ENCODE assay signal across 1 cellular context in the genomic region with DNA sequence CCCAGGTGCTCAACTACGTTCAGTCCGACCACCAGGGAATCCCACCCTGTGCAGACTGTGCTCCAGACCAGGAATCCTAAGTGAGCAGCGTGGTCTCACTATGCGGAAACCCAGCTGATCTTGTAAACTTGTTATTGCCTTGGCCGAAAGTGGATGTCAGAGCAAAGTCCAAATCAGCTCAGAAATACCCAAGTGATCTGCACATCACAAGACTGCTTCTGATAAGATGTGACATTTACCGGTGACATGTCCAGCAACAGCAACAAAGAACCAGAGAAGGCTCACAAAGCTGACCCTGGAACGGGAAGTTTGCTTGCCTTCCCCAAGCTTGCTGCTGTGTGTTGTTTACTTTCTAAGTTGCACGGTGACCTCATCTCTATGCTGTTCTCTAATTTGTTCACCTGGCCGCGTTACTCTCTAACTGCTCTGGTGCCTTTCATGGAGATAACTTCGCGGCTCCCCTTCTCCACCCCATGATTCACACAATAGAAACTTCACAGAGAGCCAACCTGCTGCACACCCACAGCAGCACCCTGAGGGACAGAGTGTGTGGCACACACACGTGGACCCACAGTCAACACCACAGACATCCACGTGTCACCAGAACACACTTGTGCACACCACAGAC.
A peak's percentile ranks its signal among the peaks of the same experiment; 100 is the strongest.
TF ChIP-seq lines count a peak whose summit lies in the region.

No MANE protein-coding gene starts in this region.

TF ChIP-seq in HepG2, 621 proteins besides CTCF, POLR2A, EP300 and RAD21 (continued from another document and continues in another):
- TF ChIP-seq, protein P1, sequence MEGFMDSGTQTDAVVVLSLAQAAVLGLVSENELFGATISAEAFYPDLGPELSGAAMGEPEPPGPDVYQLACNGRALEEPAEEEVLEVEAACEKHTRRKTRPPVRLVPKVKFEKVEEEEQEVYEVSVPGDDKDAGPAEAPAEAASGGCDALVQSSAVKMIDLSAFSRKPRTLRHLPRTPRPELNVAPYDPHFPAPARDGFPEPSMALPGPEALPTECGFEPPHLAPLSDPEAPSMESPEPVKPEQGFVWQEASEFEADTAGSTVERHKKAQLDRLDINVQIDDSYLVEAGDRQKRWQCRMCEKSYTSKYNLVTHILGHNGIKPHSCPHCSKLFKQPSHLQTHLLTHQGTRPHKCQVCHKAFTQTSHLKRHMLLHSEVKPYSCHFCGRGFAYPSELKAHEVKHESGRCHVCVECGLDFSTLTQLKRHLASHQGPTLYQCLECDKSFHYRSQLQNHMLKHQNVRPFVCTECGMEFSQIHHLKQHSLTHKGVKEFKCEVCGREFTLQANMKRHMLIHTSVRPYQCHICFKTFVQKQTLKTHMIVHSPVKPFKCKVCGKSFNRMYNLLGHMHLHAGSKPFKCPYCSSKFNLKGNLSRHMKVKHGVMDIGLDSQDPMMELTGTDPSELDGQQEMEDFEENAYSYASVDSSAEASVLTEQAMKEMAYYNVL (CRISPR knock-in tag; IDR thresholded peaks at IDR 0.05; ENCODE audit: borderline replicate concordance), result peak; percentile 59; the same call in 1 of the 2 replicates
- no peak for TF ChIP-seq U2AF1 (optimal IDR thresholded peaks at IDR 0.05; ENCODE audit: low read depth, low read length)
- TF ChIP-seq IKZF1 (IDR thresholded peaks at IDR 0.05), result no peak
- peak; percentile 40 for TF ChIP-seq ARID5B (CRISPR knock-in tag; IDR thresholded peaks at IDR 0.05)
- peak; percentile 71 for TF ChIP-seq ATF7 (IDR thresholded peaks at IDR 0.05)
- TF ChIP-seq ATF7 (CRISPR knock-in tag; IDR thresholded peaks at IDR 0.05), result peak; percentile 64; the same call in 1 of the 2 replicates
- no peak for TF ChIP-seq PHF8 (CRISPR knock-in tag; IDR thresholded peaks at IDR 0.05)
- no peak for TF ChIP-seq NR2F6 (IDR thresholded peaks at IDR 0.05)
- TF ChIP-seq NR2F6 (CRISPR knock-in tag; IDR thresholded peaks at IDR 0.05), result no peak
- 0 out of 2 replicates have a peak, but pooled peaks have one; percentile 34 for TF ChIP-seq KAT8 (CRISPR knock-in tag; IDR thresholded peaks at IDR 0.05)
- no peak for TF ChIP-seq MIXL1 (CRISPR knock-in tag; IDR thresholded peaks at IDR 0.05)
- peak; percentile 84 for TF ChIP-seq FOXA3 (CRISPR knock-in tag; IDR thresholded peaks at IDR 0.05)
- TF ChIP-seq SSRP1 (CRISPR knock-in tag; IDR thresholded peaks at IDR 0.05), result no peak
- TF ChIP-seq, protein P2, sequence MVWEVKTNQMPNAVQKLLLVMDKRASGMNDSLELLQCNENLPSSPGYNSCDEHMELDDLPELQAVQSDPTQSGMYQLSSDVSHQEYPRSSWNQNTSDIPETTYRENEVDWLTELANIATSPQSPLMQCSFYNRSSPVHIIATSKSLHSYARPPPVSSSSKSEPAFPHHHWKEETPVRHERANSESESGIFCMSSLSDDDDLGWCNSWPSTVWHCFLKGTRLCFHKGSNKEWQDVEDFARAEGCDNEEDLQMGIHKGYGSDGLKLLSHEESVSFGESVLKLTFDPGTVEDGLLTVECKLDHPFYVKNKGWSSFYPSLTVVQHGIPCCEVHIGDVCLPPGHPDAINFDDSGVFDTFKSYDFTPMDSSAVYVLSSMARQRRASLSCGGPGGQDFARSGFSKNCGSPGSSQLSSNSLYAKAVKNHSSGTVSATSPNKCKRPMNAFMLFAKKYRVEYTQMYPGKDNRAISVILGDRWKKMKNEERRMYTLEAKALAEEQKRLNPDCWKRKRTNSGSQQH (CRISPR knock-in tag; IDR thresholded peaks at IDR 0.05; ENCODE audit: low read depth), result peak; percentile 32; the same call in 1 of the 2 replicates
- TF ChIP-seq ZBTB7B (CRISPR knock-in tag; IDR thresholded peaks at IDR 0.05), result peak; percentile 72
- no peak for TF ChIP-seq ZNF724P (CRISPR knock-in tag; IDR thresholded peaks at IDR 0.05; ENCODE audit: borderline replicate concordance)
- no peak for TF ChIP-seq ZNF282 (IDR thresholded peaks at IDR 0.05; ENCODE audit: partially characterized antibody)
- TF ChIP-seq, protein P3, sequence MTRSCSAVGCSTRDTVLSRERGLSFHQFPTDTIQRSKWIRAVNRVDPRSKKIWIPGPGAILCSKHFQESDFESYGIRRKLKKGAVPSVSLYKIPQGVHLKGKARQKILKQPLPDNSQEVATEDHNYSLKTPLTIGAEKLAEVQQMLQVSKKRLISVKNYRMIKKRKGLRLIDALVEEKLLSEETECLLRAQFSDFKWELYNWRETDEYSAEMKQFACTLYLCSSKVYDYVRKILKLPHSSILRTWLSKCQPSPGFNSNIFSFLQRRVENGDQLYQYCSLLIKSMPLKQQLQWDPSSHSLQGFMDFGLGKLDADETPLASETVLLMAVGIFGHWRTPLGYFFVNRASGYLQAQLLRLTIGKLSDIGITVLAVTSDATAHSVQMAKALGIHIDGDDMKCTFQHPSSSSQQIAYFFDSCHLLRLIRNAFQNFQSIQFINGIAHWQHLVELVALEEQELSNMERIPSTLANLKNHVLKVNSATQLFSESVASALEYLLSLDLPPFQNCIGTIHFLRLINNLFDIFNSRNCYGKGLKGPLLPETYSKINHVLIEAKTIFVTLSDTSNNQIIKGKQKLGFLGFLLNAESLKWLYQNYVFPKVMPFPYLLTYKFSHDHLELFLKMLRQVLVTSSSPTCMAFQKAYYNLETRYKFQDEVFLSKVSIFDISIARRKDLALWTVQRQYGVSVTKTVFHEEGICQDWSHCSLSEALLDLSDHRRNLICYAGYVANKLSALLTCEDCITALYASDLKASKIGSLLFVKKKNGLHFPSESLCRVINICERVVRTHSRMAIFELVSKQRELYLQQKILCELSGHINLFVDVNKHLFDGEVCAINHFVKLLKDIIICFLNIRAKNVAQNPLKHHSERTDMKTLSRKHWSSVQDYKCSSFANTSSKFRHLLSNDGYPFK (CRISPR knock-in tag; IDR thresholded peaks at IDR 0.05; ENCODE audit: borderline replicate concordance), result no peak
- TF ChIP-seq ATF1 (CRISPR knock-in tag; IDR thresholded peaks at IDR 0.05), result no peak
- TF ChIP-seq PPARG (CRISPR knock-in tag; conservative IDR thresholded peaks at IDR 0.05), result no peak
- no peak for TF ChIP-seq EEA1 (CRISPR knock-in tag; IDR thresholded peaks at IDR 0.05; ENCODE audit: borderline replicate concordance)
- TF ChIP-seq, protein P4, sequence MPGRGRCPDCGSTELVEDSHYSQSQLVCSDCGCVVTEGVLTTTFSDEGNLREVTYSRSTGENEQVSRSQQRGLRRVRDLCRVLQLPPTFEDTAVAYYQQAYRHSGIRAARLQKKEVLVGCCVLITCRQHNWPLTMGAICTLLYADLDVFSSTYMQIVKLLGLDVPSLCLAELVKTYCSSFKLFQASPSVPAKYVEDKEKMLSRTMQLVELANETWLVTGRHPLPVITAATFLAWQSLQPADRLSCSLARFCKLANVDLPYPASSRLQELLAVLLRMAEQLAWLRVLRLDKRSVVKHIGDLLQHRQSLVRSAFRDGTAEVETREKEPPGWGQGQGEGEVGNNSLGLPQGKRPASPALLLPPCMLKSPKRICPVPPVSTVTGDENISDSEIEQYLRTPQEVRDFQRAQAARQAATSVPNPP (CRISPR knock-in tag; IDR thresholded peaks at IDR 0.05), result no peak
- no peak for TF ChIP-seq GLMP (CRISPR knock-in tag; IDR thresholded peaks at IDR 0.05; ENCODE audit: borderline replicate concordance)
- TF ChIP-seq SP4 (CRISPR knock-in tag; IDR thresholded peaks at IDR 0.05), result no peak; the same call in 1 of the 2 replicates
- TF ChIP-seq PRMT3 (CRISPR knock-in tag; IDR thresholded peaks at IDR 0.05; ENCODE audit: borderline replicate concordance, low read depth), result no peak
- TF ChIP-seq ARID4A (CRISPR knock-in tag; IDR thresholded peaks at IDR 0.05; ENCODE audit: borderline replicate concordance), result peak; percentile 43; the same call in 1 of the 2 replicates
- TF ChIP-seq NFIB (CRISPR knock-in tag; IDR thresholded peaks at IDR 0.05; ENCODE audit: borderline replicate concordance), result no peak
- TF ChIP-seq FIP1L1 (IDR thresholded peaks at IDR 0.05; ENCODE audit: borderline replicate concordance, insufficient read depth, low read depth, low read length), result no peak
- no peak for TF ChIP-seq NFE2 (CRISPR knock-in tag; IDR thresholded peaks at IDR 0.05)
- 0 out of 2 replicates have a peak, but pooled peaks have one; percentile 60 for TF ChIP-seq ZNF878 (CRISPR knock-in tag; IDR thresholded peaks at IDR 0.05)
- TF ChIP-seq E2F1 (CRISPR knock-in tag; IDR thresholded peaks at IDR 0.05), result no peak
- TF ChIP-seq ZBTB49 (CRISPR knock-in tag; IDR thresholded peaks at IDR 0.05; ENCODE audit: borderline replicate concordance), result no peak
- TF ChIP-seq ZNF883 (CRISPR knock-in tag; IDR thresholded peaks at IDR 0.05; ENCODE audit: not compliant biosample characterization), result no peak
- TF ChIP-seq ZNF451 (CRISPR knock-in tag; IDR thresholded peaks at IDR 0.05), result no peak
- no peak for TF ChIP-seq ZNF543 (CRISPR knock-in tag; IDR thresholded peaks at IDR 0.05)
